In the genomic region with DNA sequence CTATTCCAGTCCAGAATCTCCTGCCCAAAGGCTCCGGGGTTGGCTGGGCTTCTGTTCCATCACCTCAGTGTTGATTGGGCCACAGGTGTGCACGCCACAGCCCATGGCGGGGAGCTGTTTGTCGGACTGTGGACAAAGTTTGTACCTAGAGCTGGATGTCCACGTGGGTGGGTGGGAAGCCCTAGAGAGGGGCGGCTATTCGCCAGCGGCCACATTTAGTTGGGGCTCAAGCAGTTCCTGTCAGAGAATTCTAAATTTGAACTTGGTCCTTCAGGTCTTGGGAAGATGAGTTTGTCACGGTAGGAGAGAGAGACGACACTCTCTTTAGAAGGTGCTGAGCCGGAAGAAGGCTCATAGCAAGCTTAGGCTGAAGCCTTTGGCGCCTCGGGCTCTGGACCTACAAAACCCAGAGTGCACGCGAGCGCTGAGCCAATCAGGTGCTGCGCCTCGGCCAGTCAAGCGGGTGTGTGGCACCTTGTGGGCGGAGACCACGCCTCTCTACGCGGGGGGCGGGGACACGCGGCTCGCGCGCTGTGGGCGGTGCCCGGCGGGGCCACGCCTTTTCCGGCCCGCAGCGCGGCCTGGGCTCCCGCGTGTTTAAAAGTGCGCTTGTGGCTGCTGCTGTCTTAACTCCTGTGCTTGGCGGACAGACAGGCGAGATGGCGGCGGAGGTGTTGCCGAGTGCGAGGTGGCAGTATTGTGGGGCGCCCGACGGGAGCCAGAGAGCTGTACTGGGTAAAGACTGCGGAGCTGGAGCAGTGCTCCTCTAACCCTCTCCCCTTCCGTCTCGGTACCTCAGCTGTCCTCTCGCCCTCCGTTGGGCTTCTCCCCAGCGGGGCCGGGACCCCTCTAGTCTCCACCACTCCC, we compare ENCODE assay signal across 1 cellular context.
TF ChIP-seq lines count a peak whose summit lies in the region.

A gene with protein sequence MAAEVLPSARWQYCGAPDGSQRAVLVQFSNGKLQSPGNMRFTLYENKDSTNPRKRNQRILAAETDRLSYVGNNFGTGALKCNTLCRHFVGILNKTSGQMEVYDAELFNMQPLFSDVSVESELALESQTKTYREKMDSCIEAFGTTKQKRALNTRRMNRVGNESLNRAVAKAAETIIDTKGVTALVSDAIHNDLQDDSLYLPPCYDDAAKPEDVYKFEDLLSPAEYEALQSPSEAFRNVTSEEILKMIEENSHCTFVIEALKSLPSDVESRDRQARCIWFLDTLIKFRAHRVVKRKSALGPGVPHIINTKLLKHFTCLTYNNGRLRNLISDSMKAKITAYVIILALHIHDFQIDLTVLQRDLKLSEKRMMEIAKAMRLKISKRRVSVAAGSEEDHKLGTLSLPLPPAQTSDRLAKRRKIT (plus strand): TSS at position 560 of the 867 bp plus-strand sequence. CDS start 100 bp downstream, at position 660.

TF ChIP-seq in HepG2, 621 proteins besides CTCF, POLR2A, EP300 and RAD21 (continued from another document and continues in another):
- TF ChIP-seq, protein P1, sequence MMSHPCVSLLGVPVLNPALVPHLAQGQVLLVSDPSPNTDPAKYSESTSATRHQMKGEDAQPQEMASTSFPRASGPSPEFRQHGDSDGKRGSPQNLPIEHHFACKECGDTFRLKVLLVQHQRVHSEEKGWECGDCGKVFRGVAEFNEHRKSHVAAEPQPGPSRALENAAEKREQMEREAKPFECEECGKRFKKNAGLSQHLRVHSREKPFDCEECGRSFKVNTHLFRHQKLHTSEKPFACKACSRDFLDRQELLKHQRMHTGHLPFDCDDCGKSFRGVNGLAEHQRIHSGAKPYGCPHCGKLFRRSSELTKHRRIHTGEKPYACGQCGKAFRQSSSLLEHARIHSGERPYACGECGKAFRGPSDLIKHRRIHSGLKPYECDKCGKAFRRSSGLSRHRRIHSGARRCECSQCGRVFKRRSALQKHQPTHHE (CRISPR knock-in tag; IDR thresholded peaks at IDR 0.05; ENCODE audit: borderline replicate concordance): peak; percentile 71
- TF ChIP-seq GABPB1 (CRISPR knock-in tag; IDR thresholded peaks at IDR 0.05): peak; percentile 94
- peak; percentile 12; the same call in 1 of the 2 replicates for TF ChIP-seq ZNF331 (CRISPR knock-in tag; IDR thresholded peaks at IDR 0.05)
- TF ChIP-seq, protein P2, sequence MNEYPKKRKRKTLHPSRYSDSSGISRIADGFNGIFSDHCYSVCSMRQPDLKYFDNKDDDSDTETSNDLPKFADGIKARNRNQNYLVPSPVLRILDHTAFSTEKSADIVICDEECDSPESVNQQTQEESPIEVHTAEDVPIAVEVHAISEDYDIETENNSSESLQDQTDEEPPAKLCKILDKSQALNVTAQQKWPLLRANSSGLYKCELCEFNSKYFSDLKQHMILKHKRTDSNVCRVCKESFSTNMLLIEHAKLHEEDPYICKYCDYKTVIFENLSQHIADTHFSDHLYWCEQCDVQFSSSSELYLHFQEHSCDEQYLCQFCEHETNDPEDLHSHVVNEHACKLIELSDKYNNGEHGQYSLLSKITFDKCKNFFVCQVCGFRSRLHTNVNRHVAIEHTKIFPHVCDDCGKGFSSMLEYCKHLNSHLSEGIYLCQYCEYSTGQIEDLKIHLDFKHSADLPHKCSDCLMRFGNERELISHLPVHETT (CRISPR knock-in tag; conservative IDR thresholded peaks at IDR 0.05): no peak
- TF ChIP-seq, protein P3, sequence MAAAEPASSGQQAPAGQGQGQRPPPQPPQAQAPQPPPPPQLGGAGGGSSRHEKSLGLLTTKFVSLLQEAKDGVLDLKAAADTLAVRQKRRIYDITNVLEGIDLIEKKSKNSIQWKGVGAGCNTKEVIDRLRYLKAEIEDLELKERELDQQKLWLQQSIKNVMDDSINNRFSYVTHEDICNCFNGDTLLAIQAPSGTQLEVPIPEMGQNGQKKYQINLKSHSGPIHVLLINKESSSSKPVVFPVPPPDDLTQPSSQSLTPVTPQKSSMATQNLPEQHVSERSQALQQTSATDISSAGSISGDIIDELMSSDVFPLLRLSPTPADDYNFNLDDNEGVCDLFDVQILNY (CRISPR knock-in tag; conservative IDR thresholded peaks at IDR 0.05): peak; percentile 58; the same call in 1 of the 2 replicates
- TF ChIP-seq U2AF1 (optimal IDR thresholded peaks at IDR 0.05; ENCODE audit: low read depth, low read length): no peak
- peak; percentile 84 for TF ChIP-seq ZNF430 (CRISPR knock-in tag; IDR thresholded peaks at IDR 0.05)
- TF ChIP-seq NAIF1 (CRISPR knock-in tag; IDR thresholded peaks at IDR 0.05; ENCODE audit: borderline replicate concordance): peak; percentile 56; the same call in 1 of the 2 replicates
- TF ChIP-seq CHD2 (IDR thresholded peaks at IDR 0.05; ENCODE audit: low read depth, low read length): no peak
- TF ChIP-seq, protein P4, sequence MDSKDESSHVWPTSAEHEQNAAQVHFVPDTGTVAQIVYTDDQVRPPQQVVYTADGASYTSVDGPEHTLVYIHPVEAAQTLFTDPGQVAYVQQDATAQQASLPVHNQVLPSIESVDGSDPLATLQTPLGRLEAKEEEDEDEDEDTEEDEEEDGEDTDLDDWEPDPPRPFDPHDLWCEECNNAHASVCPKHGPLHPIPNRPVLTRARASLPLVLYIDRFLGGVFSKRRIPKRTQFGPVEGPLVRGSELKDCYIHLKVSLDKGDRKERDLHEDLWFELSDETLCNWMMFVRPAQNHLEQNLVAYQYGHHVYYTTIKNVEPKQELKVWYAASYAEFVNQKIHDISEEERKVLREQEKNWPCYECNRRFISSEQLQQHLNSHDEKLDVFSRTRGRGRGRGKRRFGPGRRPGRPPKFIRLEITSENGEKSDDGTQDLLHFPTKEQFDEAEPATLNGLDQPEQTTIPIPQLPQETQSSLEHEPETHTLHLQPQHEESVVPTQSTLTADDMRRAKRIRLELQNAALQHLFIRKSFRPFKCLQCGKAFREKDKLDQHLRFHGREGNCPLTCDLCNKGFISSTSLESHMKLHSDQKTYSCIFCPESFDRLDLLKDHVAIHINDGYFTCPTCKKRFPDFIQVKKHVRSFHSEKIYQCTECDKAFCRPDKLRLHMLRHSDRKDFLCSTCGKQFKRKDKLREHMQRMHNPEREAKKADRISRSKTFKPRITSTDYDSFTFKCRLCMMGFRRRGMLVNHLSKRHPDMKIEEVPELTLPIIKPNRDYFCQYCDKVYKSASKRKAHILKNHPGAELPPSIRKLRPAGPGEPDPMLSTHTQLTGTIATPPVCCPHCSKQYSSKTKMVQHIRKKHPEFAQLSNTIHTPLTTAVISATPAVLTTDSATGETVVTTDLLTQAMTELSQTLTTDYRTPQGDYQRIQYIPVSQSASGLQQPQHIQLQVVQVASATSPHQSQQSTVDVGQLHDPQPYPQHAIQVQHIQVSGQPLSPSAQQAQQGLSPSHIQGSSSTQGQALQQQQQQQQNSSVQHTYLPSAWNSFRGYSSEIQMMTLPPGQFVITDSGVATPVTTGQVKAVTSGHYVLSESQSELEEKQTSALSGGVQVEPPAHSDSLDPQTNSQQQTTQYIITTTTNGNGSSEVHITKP (CRISPR knock-in tag; IDR thresholded peaks at IDR 0.05; ENCODE audit: low read depth): no peak
- no peak for TF ChIP-seq THYN1 (CRISPR knock-in tag; IDR thresholded peaks at IDR 0.05; ENCODE audit: borderline replicate concordance, low read depth)
- no peak for TF ChIP-seq ZNF180 (CRISPR knock-in tag; IDR thresholded peaks at IDR 0.05; ENCODE audit: borderline replicate concordance, low read depth)
- no peak for TF ChIP-seq GATAD2A (CRISPR knock-in tag; IDR thresholded peaks at IDR 0.05)
- TF ChIP-seq TFE3 (CRISPR knock-in tag; IDR thresholded peaks at IDR 0.05): no peak; the same call in 1 of the 2 replicates
- TF ChIP-seq XBP1 (CRISPR knock-in tag; IDR thresholded peaks at IDR 0.05): no peak
- TF ChIP-seq, protein P5, sequence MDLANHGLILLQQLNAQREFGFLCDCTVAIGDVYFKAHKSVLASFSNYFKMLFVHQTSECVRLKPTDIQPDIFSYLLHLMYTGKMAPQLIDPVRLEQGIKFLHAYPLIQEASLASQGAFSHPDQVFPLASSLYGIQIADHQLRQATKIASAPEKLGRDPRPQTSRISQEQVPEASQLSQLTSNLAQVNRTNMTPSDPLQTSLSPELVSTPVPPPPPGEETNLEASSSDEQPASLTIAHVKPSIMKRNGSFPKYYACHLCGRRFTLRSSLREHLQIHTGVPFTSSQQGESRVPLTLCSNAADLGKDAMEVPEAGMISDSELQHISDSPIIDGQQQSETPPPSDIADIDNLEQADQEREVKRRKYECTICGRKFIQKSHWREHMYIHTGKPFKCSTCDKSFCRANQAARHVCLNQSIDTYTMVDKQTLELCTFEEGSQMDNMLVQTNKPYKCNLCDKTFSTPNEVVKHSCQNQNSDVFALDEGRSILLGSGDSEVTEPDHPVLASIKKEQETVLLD (CRISPR knock-in tag; IDR thresholded peaks at IDR 0.05; ENCODE audit: low read depth): no peak
- TF ChIP-seq, protein P6, sequence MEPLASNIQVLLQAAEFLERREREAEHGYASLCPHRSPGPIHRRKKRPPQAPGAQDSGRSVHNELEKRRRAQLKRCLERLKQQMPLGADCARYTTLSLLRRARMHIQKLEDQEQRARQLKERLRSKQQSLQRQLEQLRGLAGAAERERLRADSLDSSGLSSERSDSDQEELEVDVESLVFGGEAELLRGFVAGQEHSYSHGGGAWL (CRISPR knock-in tag; IDR thresholded peaks at IDR 0.05): peak; percentile 79
- no peak for TF ChIP-seq ZNF567 (CRISPR knock-in tag; IDR thresholded peaks at IDR 0.05; ENCODE audit: borderline replicate concordance)
- TF ChIP-seq ZNF768 (CRISPR knock-in tag; IDR thresholded peaks at IDR 0.05): peak; percentile 51; the same call in 1 of the 2 replicates
- TF ChIP-seq ZNF878 (CRISPR knock-in tag; IDR thresholded peaks at IDR 0.05): peak; percentile 81; the same call in 1 of the 2 replicates
- peak; percentile 70; the same call in 1 of the 2 replicates for TF ChIP-seq BCL3 (CRISPR knock-in tag; IDR thresholded peaks at IDR 0.05)
- TF ChIP-seq YEATS2 (CRISPR knock-in tag; IDR thresholded peaks at IDR 0.05; ENCODE audit: borderline replicate concordance): no peak
- TF ChIP-seq MTA1 (CRISPR knock-in tag; IDR thresholded peaks at IDR 0.05; ENCODE audit: borderline replicate concordance): peak; percentile 60; the same call in 1 of the 2 replicates
- TF ChIP-seq ZSCAN12 (CRISPR knock-in tag; IDR thresholded peaks at IDR 0.05): 0 out of 2 replicates have a peak, but pooled peaks have one; percentile 39
- TF ChIP-seq ZNF574 (CRISPR knock-in tag; IDR thresholded peaks at IDR 0.05): peak; percentile 68; the same call in 1 of the 2 replicates
- no peak for TF ChIP-seq PLSCR1 (CRISPR knock-in tag; IDR thresholded peaks at IDR 0.05; ENCODE audit: borderline replicate concordance)
- TF ChIP-seq ZNF337 (CRISPR knock-in tag; IDR thresholded peaks at IDR 0.05; ENCODE audit: borderline replicate concordance, low read depth): no peak
- no peak for TF ChIP-seq IRF2 (CRISPR knock-in tag; IDR thresholded peaks at IDR 0.05)
- TF ChIP-seq UBTF (CRISPR knock-in tag; IDR thresholded peaks at IDR 0.05): no peak; the same call in 1 of the 2 replicates
- 0 out of 2 replicates have a peak, but pooled peaks have one; percentile 4 for TF ChIP-seq RFXANK (CRISPR knock-in tag; IDR thresholded peaks at IDR 0.05)
